In the genomic region with DNA sequence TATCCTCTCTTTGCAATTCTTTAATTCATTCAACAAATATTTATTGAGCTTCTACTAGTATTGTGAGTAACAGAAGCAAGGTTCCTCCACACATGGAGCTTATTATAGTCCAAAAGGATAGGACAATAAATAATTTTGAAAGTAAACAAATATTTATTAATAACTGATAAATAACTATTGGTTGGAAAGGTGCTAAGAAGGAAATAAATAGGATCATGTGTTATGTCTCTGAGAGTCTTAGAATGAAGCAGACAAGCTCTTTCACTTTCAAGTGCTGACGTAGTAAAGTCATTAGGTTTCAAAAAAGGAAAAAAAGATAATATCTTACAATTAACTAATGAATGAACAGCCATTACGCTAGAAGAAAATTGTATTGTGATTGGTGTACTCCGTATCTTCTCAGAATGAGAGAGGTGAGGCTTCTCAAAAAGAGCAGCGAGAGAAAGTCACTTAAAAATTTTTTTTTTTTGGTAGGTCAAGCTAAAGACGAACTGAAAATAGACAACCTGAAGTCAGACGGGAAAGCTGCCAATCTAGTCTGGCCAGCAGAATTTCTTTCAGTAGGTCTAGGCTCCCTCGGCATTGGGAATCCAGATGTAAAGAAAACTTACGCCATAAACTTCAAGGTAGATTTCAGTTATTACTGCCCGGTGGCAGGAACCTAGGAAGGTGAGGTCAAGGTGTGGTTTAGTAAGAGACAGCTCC, we compare ENCODE assay signal across 8 cellular contexts. TPM values are rescaled to one million over a fixed set of nuclear protein-coding genes. Genes with fewer than 3 reads are reported as not detected.
DNase-seq lines count a peak whose midpoint lies in the region; ATAC-seq, FAIRE-seq and TF ChIP-seq lines count a peak whose summit lies in the region.

No MANE protein-coding gene starts in this region.

- H3K4me3 ChIP-seq in K562 (peak overlapping the region; percentile 92), mesendoderm (ENCODE audit: low read length) (no peak overlapping the region)

- H3K4me1 ChIP-seq in K562 (replicated peaks in 1 of 2; ENCODE audit: control insufficient read depth in 2 of 2, insufficient read depth in 2 of 2, low read length in 2 of 2) (peaks cover 10 to 21% of the 10 kb centered on the region in 2 experiments; a peak in 3 of 5 replicates), mesendoderm (ENCODE audit: control insufficient read depth, low read depth, low read length) (no peaks in the 10 kb centered on the region)

- H3K9ac ChIP-seq in K562 (ENCODE audit: insufficient read depth in 1 of 2, low read depth in 2 of 2, low read length in 2 of 2) (peak overlapping the region; percentile 86 to 99), mesendoderm (ENCODE audit: low read length) (peak overlapping the region; percentile 17)

- H2BK15ac ChIP-seq in mesendoderm (replicated peaks; ENCODE audit: low read depth) = no peak overlapping the region

- in situ Hi-C loops in K562 (cut with MboI) = no loop called here

- H3K56ac ChIP-seq in mesendoderm (ENCODE audit: low read length) = peak overlapping the region; percentile 96

- DNase-seq in K562 (ENCODE audit: extremely low read depth in 1 of 4, low spot score in 3 of 4) (no peak), mesendoderm (no peak), RKO (ENCODE audit: low spot score) (no peak), GM19240 (ENCODE audit: insufficient read length, low spot score) (no peak)

- H4K5ac ChIP-seq in mesendoderm (ENCODE audit: low read length) = no peak overlapping the region

- peaks cover 11% of the 10 kb centered on the region for H3K36me3 ChIP-seq in K562 (ENCODE audit: control insufficient read depth, insufficient read depth, low read length)
- no peaks in the 10 kb centered on the region for H3K36me3 ChIP-seq in mesendoderm (ENCODE audit: control insufficient read depth, insufficient read depth, low read length)

- H3K79me2 ChIP-seq in K562 (ENCODE audit: control insufficient read depth, insufficient read depth, low read length) (peaks cover 53% of the 10 kb centered on the region), mesendoderm (ENCODE audit: control insufficient read depth, insufficient read depth, low read length) (peaks cover 33% of the 10 kb centered on the region)

- H3K4ac ChIP-seq in mesendoderm (ENCODE audit: low read depth, low read length) = no peak overlapping the region

- POLR2A ChIA-PET in K562 (lab: Yijun Ruan, JAX) = interaction anchor here (1.0 to 2.2 kb wide), 5 partner anchors 9 to 19 kb away, joined by 4 to 19 read pairs (median 6); no protein-coding TSS in a partner anchor

- H3K27ac ChIP-seq in K562 (ENCODE audit: extremely low read depth, low read depth, low read length) (peak overlapping the region; percentile 87), mesendoderm (ENCODE audit: low read depth, low read length) (no peak overlapping the region)

- H2AK5ac ChIP-seq in mesendoderm (ENCODE audit: low read length) = no peak overlapping the region

- H2AFZ ChIP-seq in K562 (ENCODE audit: low read depth, low read length) = peak overlapping the region; percentile 98

- TSS peak; percentile 86 for BruUV-seq in K562 (replicated peaks; lab: Mats Ljungman, UMichigan)

- intact Hi-C loops in K562 (cut with micrococcal nuclease) = no loop called here

- H3K9me1 ChIP-seq in K562 (ENCODE audit: control insufficient read depth, insufficient read depth, low read length) = no peaks in the 10 kb centered on the region

- peaks cover 24% of the 10 kb centered on the region for H4K20me1 ChIP-seq in K562 (replicated peaks; ENCODE audit: control insufficient read depth, insufficient read depth, low read length)

- no peak for TF ChIP-seq CTCF in K562 (IDR thresholded peaks at IDR 0.05 in 2 of 3, conservative IDR thresholded peaks at IDR 0.05 in 1 of 3; ENCODE audit: insufficient read depth in 2 of 3, low read depth in 1 of 3, low read length in 3 of 3)

- TF ChIP-seq EP300 in K562 (IDR thresholded peaks at IDR 0.05; ENCODE audit: low read length) = no peak

- H3K18ac ChIP-seq in mesendoderm (ENCODE audit: low read length) = peak overlapping the region; percentile 53

- WGBS in K562 (ENCODE audit: insufficient coverage, low coverage, missing lambda C conversion rate) = 1% methylated on average over 9 of the region's 9 CpGs
- WGBS in mesendoderm (ENCODE audit: extremely low coverage, insufficient coverage, low lambda C conversion rate) = no CpG with 5 or more reads among the region's 9 CpGs

- no peak overlapping the region for H2BK5ac ChIP-seq in mesendoderm (ENCODE audit: low read length)

- H3K23ac ChIP-seq in mesendoderm (ENCODE audit: low read length) = no peak overlapping the region

- no peak for TF ChIP-seq RAD21 in K562 (CRISPR knock-in tag; conservative IDR thresholded peaks at IDR 0.05 in 1 of 2, IDR thresholded peaks at IDR 0.05 in 1 of 2)

- peaks cover 5% of the 10 kb centered on the region for H3K79me1 ChIP-seq in mesendoderm (ENCODE audit: low read length)

- peak; percentile 9 for ATAC-seq in GM18867 (IDR thresholded peaks at IDR 0.05; ENCODE audit: unreplicated experiment)
- peak; percentile 6 for ATAC-seq in HG03457 (IDR thresholded peaks at IDR 0.05; ENCODE audit: unreplicated experiment)
- no peak for ATAC-seq in K562
- ATAC-seq in GM21515 (IDR thresholded peaks at IDR 0.05; ENCODE audit: unreplicated experiment) = no peak
- no peak for ATAC-seq in GM18519 (IDR thresholded peaks at IDR 0.05; ENCODE audit: low FRiP score, unreplicated experiment)

- no peaks in the 10 kb centered on the region for H3K9me3 ChIP-seq in K562 (replicated peaks; ENCODE audit: control insufficient read depth, insufficient read depth, low read depth, low read length)

- H3K4me2 ChIP-seq in K562 (ENCODE audit: insufficient read depth, low read length) (peak overlapping the region; percentile 94), mesendoderm (ENCODE audit: low read length) (peak overlapping the region; percentile 4)

- peak overlapping the region; percentile 98 for H4K8ac ChIP-seq in mesendoderm (ENCODE audit: low read depth, low read length)

- no peak for TF ChIP-seq POLR2A in K562 (conservative IDR thresholded peaks at IDR 0.05)

- H2BK120ac ChIP-seq in mesendoderm (ENCODE audit: low read depth, low read length) = no peak overlapping the region

- CTCF ChIA-PET in K562 (lab: Yijun Ruan, JAX; ENCODE audit: low intra/inter-chr PET ratio) = no interaction called here

- FAIRE-seq in K562 (lab: Jason Lieb, UNC) = no peak

- H3K27me3 ChIP-seq in K562 (ENCODE audit: control insufficient read depth in 2 of 2, insufficient read depth in 2 of 2, low read length in 2 of 2) (no peaks in the 10 kb centered on the region; a peak in 1 of 5 replicates), mesendoderm (ENCODE audit: insufficient read depth, low read length, poor library complexity) (no peaks in the 10 kb centered on the region)

TF ChIP-seq in K562, 482 proteins besides CTCF, POLR2A, EP300 and RAD21 (continues in another document):
- TF ChIP-seq, protein P1, sequence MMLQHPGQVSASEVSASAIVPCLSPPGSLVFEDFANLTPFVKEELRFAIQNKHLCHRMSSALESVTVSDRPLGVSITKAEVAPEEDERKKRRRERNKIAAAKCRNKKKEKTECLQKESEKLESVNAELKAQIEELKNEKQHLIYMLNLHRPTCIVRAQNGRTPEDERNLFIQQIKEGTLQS (IDR thresholded peaks at IDR 0.05) = no peak
- TF ChIP-seq, protein P1 (CRISPR knock-in tag; conservative IDR thresholded peaks at IDR 0.05) = no peak

RNA-seq across cellular contexts. Expression of a gene that starts 0.6 kb away (rescaled TPM):
- total RNA-seq in K562 (2011; cell fraction: chromatin; rRNA removed; ENCODE audit: low replicate concordance) = 20.0 and 65.8 TPM in 2 replicates
- 16.8 and 18.3 TPM in 2 replicates for total RNA-seq in K562 (2011; cell fraction: nucleolus; rRNA removed)
- 26.9 and 32.6 TPM in 2 replicates for total RNA-seq in K562 (2011; cell fraction: nucleoplasm; rRNA removed)
- 37.4 and 44.2 TPM in 2 replicates for total RNA-seq in K562 (2014; rRNA removed)
- total RNA-seq in K562 (2014; rRNA removed; fragmentation: Illumina TruSeq; extraction: Trizol) = 17.2 and 18.6 TPM in 2 replicates
- 21.3 and 22.1 TPM in 2 replicates for total RNA-seq in K562 (2015; rRNA removed; fragmentation: Illumina TruSeq; extraction: Trizol)
- total RNA-seq in K562 (2021) = 26.4 and 28.2 TPM in 2 replicates
- polyA plus RNA-seq in K562 (2011; rRNA removed) = 17.4 and 18.3 TPM in 2 replicates
- 4.2 and 6.7 TPM in 2 replicates for polyA plus RNA-seq in K562 (2011; cell fraction: cytosol; rRNA removed)
- polyA plus RNA-seq in K562 (2011; cell fraction: nucleus; rRNA removed) = 18.4 and 27.1 TPM in 2 replicates
- 10.7 and 12.7 TPM in 2 replicates for polyA plus RNA-seq in K562 (2012)
- polyA plus RNA-seq in K562 (2014; fragmentation: Illumina TruSeq; extraction: Trizol) = 15.0 and 16.6 TPM in 2 replicates
- 1 to 10 TPM; 6.8 to 7.5 TPM for polyA plus RNA-seq in K562 (2014; fragmentation: Nextera tagmentation; extraction: Ambion mirVana)
- 13.1 and 15.4 TPM in 2 replicates for polyA plus RNA-seq in K562 (2014; rRNA removed)
- 23.0 and 23.3 TPM in 2 replicates for polyA minus RNA-seq in K562 (2011; rRNA and poly(A)+ RNA removed)
- 9.2 and 9.3 TPM in 2 replicates for polyA minus RNA-seq in K562 (2011; cell fraction: cytosol; rRNA and poly(A)+ RNA removed)
- polyA minus RNA-seq in K562 (2011; cell fraction: nucleus; rRNA and poly(A)+ RNA removed) = 30.6 and 43.5 TPM in 2 replicates
- 17.9 TPM for polyA plus RNA-seq in mesendoderm (2013, experiment 1 of 2)
- polyA plus RNA-seq in mesendoderm (2013, experiment 2 of 2) = 18.3 TPM

RNA-seq across cellular contexts. Expression of a gene that starts 47.7 kb away (rescaled TPM):
- not detected in 2 replicates for total RNA-seq in K562 (2011; cell fraction: chromatin; rRNA removed; ENCODE audit: low replicate concordance)
- not detected in 2 replicates for total RNA-seq in K562 (2011; cell fraction: nucleolus; rRNA removed)
- not detected in 2 replicates for total RNA-seq in K562 (2011; cell fraction: nucleoplasm; rRNA removed)
- not detected in 2 replicates for total RNA-seq in K562 (2014; rRNA removed)
- total RNA-seq in K562 (2014; rRNA removed; fragmentation: Illumina TruSeq; extraction: Trizol) = not detected in 2 replicates
- total RNA-seq in K562 (2015; rRNA removed; fragmentation: Illumina TruSeq; extraction: Trizol) = not detected in 2 replicates
- total RNA-seq in K562 (2021) = not detected in 2 replicates
- not detected in 2 replicates for polyA plus RNA-seq in K562 (2011; rRNA removed)
- not detected in 2 replicates for polyA plus RNA-seq in K562 (2011; cell fraction: cytosol; rRNA removed)
- polyA plus RNA-seq in K562 (2011; cell fraction: nucleus; rRNA removed) = not detected in 2 replicates
- not detected in 2 replicates for polyA plus RNA-seq in K562 (2012)
- polyA plus RNA-seq in K562 (2014; fragmentation: Illumina TruSeq; extraction: Trizol) = not detected in 2 replicates
- not detected for polyA plus RNA-seq in K562 (2014; fragmentation: Nextera tagmentation; extraction: Ambion mirVana)
- not detected in 2 replicates for polyA plus RNA-seq in K562 (2014; rRNA removed)
- not detected in 2 replicates for polyA minus RNA-seq in K562 (2011; rRNA and poly(A)+ RNA removed)
- polyA minus RNA-seq in K562 (2011; cell fraction: cytosol; rRNA and poly(A)+ RNA removed) = not detected in 2 replicates
- polyA minus RNA-seq in K562 (2011; cell fraction: nucleus; rRNA and poly(A)+ RNA removed) = not detected in 2 replicates
- polyA plus RNA-seq in mesendoderm (2013, experiment 1 of 2) = 0.83 TPM
- polyA plus RNA-seq in mesendoderm (2013, experiment 2 of 2) = 0.92 TPM

Comparison
In these comparisons a context has a peak if more than half of its experiments do, and no peak if none do; other contexts are left out.
1. ATAC-seq: peak in GM18867 (single experiment) and HG03457 (single experiment); none in K562 (single experiment), GM21515 (single experiment) and GM18519 (single experiment).